13 cellular contexts compared by ENCODE assay signal in the genomic region with DNA sequence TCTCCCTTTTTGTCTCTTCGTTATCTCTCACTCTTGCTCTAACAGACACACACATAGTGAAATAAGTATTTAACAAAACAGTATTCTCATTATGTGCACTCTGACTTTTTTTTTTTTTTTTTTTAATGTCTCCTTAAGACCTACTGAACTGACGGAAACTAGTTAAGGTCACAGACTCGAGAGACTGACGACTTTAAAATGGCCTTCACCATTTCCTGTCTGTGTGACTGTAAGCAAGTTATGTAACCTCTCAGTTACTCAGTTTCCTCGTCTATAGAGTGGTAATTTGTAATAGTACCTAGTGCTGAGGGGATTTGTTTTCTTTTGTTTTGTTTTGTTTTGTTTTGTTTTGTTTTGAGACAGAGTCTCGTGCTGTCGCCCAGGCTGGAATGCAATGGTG.
"Had no signal": no experiment of that assay in that cellular context is flagged by ENCODE, and none has a peak within 500 bp of the region (broad histone marks: within the 10 kb centered on the region; RNA-seq: fewer than 3 reads in every experiment).

No MANE protein-coding gene starts in this region.

- DNase-seq: activated CD4-positive, alpha-beta T cell treated with anti-CD3 and anti-CD28 coated beads, Interleukin-2, amount 10 ng/mL, durations not matched to agents 24 days and 14 days; activated naive CD4-positive, alpha-beta T cell treated with anti-CD3 and anti-CD28 coated beads, Interleukin-2, amount 50 U/mL, for 16 hours; adrenal gland; cortex of kidney; left ventricle myocardium superior; mesendoderm; ovary; stimulated activated CD4-positive, alpha-beta T cell treated with anti-CD3 and anti-CD28 coated beads, Interleukin-4, amount 100 ng/mL, for 1 hour; stimulated activated CD8-positive, alpha-beta memory T cell treated with anti-CD3 and anti-CD28 coated beads, Interleukin-4, amount 100 ng/mL, for 48 hours; stimulated activated naive CD8-positive, alpha-beta T cell treated with anti-CD3 and anti-CD28 coated beads, Interleukin-15, amount 100 ng/mL, for 72 hours; testis; WERI-Rb-1 had no signal

- H3K27ac ChIP-seq: adrenal gland, ovary, testis, WERI-Rb-1 had no signal

- H3K27ac Mint-ChIP-seq: activated CD4-positive, alpha-beta T cell treated with anti-CD3 and anti-CD28 coated beads, Interleukin-2, amount 10 ng/mL, durations not matched to agents 24 days and 14 days; activated T-helper 2 cell treated with anti-CD3 and anti-CD28 coated beads, Interferon-gamma antibody, Interleukin-2, Interleukin-4, amounts not matched to agents 10 μg/mL and 5 μg/mL and 100 μg/mL, durations not matched to agents 14 hours and 24 hours and 36 hours; stimulated activated naive CD8-positive, alpha-beta T cell treated with anti-CD3 and anti-CD28 coated beads, Interleukin-15, amount 100 ng/mL, for 72 hours had no signal

- H3K4me1 Mint-ChIP-seq: activated CD4-positive, alpha-beta T cell treated with anti-CD3 and anti-CD28 coated beads, Interleukin-2, amount 10 ng/mL, durations not matched to agents 24 days and 14 days; stimulated activated naive CD8-positive, alpha-beta T cell treated with anti-CD3 and anti-CD28 coated beads, Interleukin-15, amount 100 ng/mL, for 72 hours had no signal

- H3K36me3 ChIP-seq: adrenal gland, ovary had no signal

- H3K27me3 ChIP-seq: adrenal gland, ovary, testis had no signal

- H3K27me3 Mint-ChIP-seq: activated CD4-positive, alpha-beta T cell treated with anti-CD3 and anti-CD28 coated beads, Interleukin-2, amount 10 ng/mL, durations not matched to agents 24 days and 14 days; stimulated activated naive CD8-positive, alpha-beta T cell treated with anti-CD3 and anti-CD28 coated beads, Interleukin-15, amount 100 ng/mL, for 72 hours had no signal

- H3K4me3 Mint-ChIP-seq: activated CD4-positive, alpha-beta T cell treated with anti-CD3 and anti-CD28 coated beads, Interleukin-2, amount 10 ng/mL, durations not matched to agents 24 days and 14 days; stimulated activated naive CD8-positive, alpha-beta T cell treated with anti-CD3 and anti-CD28 coated beads, Interleukin-15, amount 100 ng/mL, for 72 hours had no signal

- H3K4me3 ChIP-seq: adrenal gland, ovary, testis had no signal

- H3K9me3 Mint-ChIP-seq: activated CD4-positive, alpha-beta T cell treated with anti-CD3 and anti-CD28 coated beads, Interleukin-2, amount 10 ng/mL, durations not matched to agents 24 days and 14 days had no signal

- H3K9me3 ChIP-seq: adrenal gland, ovary, testis had no signal

- ATAC-seq: left ventricle myocardium superior; stimulated activated naive CD8-positive, alpha-beta T cell treated with anti-CD3 and anti-CD28 coated beads, Interleukin-15, amount 100 ng/mL, for 72 hours had no signal
